8 cellular contexts compared by ENCODE assay signal in genomic region chr10:72087392-72087968, GRCh38. TPM values are rescaled to one million over a fixed set of nuclear protein-coding genes. Genes with fewer than 3 reads are reported as not detected.
DNase-seq lines count a peak whose midpoint lies in the region; ATAC-seq, FAIRE-seq and TF ChIP-seq lines count a peak whose summit lies in the region.

No MANE protein-coding gene starts in this region.

- H3K4me3 Mint-ChIP-seq in CD8-positive, alpha-beta memory T cell: peak overlapping the region; percentile 94 to 100 (median 99)

- no peak for TF ChIP-seq POLR2A in endothelial cell of umbilical vein (IDR thresholded peaks at IDR 0.05; ENCODE audit: low read depth, low read length)

- peak overlapping the region; percentile 93 to 99 (median 98) for H3K27ac Mint-ChIP-seq in CD8-positive, alpha-beta memory T cell

- H3K9me3 Mint-ChIP-seq in CD8-positive, alpha-beta memory T cell: peaks cover 0 to 4% (median 0%) of the 10 kb centered on the region in 5 donors

- peak overlapping the region; percentile 86 for H3K27ac ChIP-seq in CD8-positive, alpha-beta memory T cell (ENCODE audit: low read depth, low read length)
- no peak overlapping the region for H3K27ac ChIP-seq in endothelial cell of umbilical vein (ENCODE audit: insufficient read depth, low read depth, low read length)

- H3K36me3 Mint-ChIP-seq in CD8-positive, alpha-beta memory T cell: peaks cover 12 to 48% (median 20%) of the 10 kb centered on the region in 3 donors

- peak overlapping the region; percentile 70 for H2AFZ ChIP-seq in endothelial cell of umbilical vein (ENCODE audit: low read depth, low read length)
- peak overlapping the region; percentile 64 for H2AFZ ChIP-seq in neuron (ENCODE audit: low read depth, low read length)

- H3K79me2 ChIP-seq in endothelial cell of umbilical vein (ENCODE audit: control insufficient read depth, insufficient read depth, low read length): no peaks in the 10 kb centered on the region

- peak overlapping the region; percentile 22 for H3K9ac ChIP-seq in endothelial cell of umbilical vein (replicated peaks; ENCODE audit: extremely low read depth, insufficient read depth, low read length)

- H3K4me1 Mint-ChIP-seq in CD8-positive, alpha-beta memory T cell: peaks cover 61 to 69% (median 66%) of the 10 kb centered on the region in 3 donors

- no peak for ATAC-seq in GM18861 (IDR thresholded peaks at IDR 0.05; ENCODE audit: unreplicated experiment)
- no peak for ATAC-seq in HG03354 (IDR thresholded peaks at IDR 0.05; ENCODE audit: poor library complexity, severe bottlenecking, unreplicated experiment)

- TF ChIP-seq CTCF in endothelial cell of umbilical vein (IDR thresholded peaks at IDR 0.05; ENCODE audit: extremely low read depth in 1 of 2, insufficient read depth in 1 of 2, low read depth in 1 of 2, low read length in 2 of 2): no peak

- POLR2A ChIA-PET in CD8-positive, alpha-beta memory T cell (lab: Charles Lee): interaction anchor here (0.5 to 2.9 kb wide), 22 partner anchors 8 to 259 kb away, joined by 3 to 21 read pairs (median 4); partner anchors contain the start of genes ANAPC16 and ASCC1
- POLR2A ChIA-PET in endothelial cell of umbilical vein (lab: Charles Lee): no interaction called here

- no peaks in the 10 kb centered on the region for H3K9me1 ChIP-seq in endothelial cell of umbilical vein (replicated peaks; ENCODE audit: control insufficient read depth, extremely low read depth, insufficient read depth, low read length)

- H3K27me3 Mint-ChIP-seq in CD8-positive, alpha-beta memory T cell: peaks cover 0 to 14% of the 10 kb centered on the region in 2 donors

- H3K36me3 ChIP-seq in CD8-positive, alpha-beta memory T cell (ENCODE audit: insufficient read depth, low read length): peaks cover 14% of the 10 kb centered on the region
- H3K36me3 ChIP-seq in endothelial cell of umbilical vein (ENCODE audit: control insufficient read depth in 2 of 2, extremely low read depth in 1 of 2, insufficient read depth in 2 of 2, low read length in 2 of 2) (no peaks in the 10 kb centered on the region), neuron (ENCODE audit: insufficient read depth, low read length) (no peaks in the 10 kb centered on the region)

- BruUV-seq in endothelial cell of umbilical vein (replicated peaks; lab: Mats Ljungman, UMichigan): no TSS peak

- FAIRE-seq in endothelial cell of umbilical vein (lab: Jason Lieb, UNC): no peak

- H3K4me3 ChIP-seq in CD8-positive, alpha-beta memory T cell (ENCODE audit: low read length): peak overlapping the region; percentile 88
- H3K4me3 ChIP-seq in endothelial cell of umbilical vein (replicated peaks in 1 of 3; ENCODE audit: insufficient read depth in 1 of 3, low read depth in 1 of 3, low read length in 3 of 3): peak overlapping the region in 2 of 3 experiments; percentile 24 to 26
- H3K4me3 ChIP-seq in neuron (ENCODE audit: low read length): peak overlapping the region; percentile 48

- H3K4me1 ChIP-seq in CD8-positive, alpha-beta memory T cell (ENCODE audit: insufficient read depth, low read length): peaks cover 62% of the 10 kb centered on the region
- H3K4me1 ChIP-seq in endothelial cell of umbilical vein (ENCODE audit: control insufficient read depth, extremely low read depth, insufficient read depth, low read length) (peaks cover 9% of the 10 kb centered on the region), neuron (ENCODE audit: insufficient read depth, low read length) (peaks cover 26% of the 10 kb centered on the region)

- intact Hi-C loops in endothelial cell of umbilical vein (cut with micrococcal nuclease): no loop called here

- peak overlapping the region; percentile 40 for H3K4me2 ChIP-seq in endothelial cell of umbilical vein (ENCODE audit: insufficient read depth, low read length)

- CTCF ChIA-PET in CD8-positive, alpha-beta memory T cell (lab: Charles Lee): interaction anchor here (0.8 to 5.5 kb wide), 14 partner anchors 8 to 249 kb away, joined by 3 to 25 read pairs (median 4); partner anchors contain the start of genes ANAPC16 and ASCC1
- CTCF ChIA-PET in endothelial cell of umbilical vein (lab: Charles Lee): interaction anchor here (0.7 to 1.8 kb wide), 4 partner anchors 16 to 191 kb away, joined by 3 to 9 read pairs (median 5); no protein-coding TSS in a partner anchor

- dilution Hi-C loops in endothelial cell of umbilical vein (cut with MboI; ENCODE audit: extremely low pct_ligation_motif_present, low sequenced_read_pairs): no loop called here

- DNase-seq in CD8-positive, alpha-beta memory T cell: peak in 3 of 5 donors; percentile 51 to 72 (median 58)
- DNase-seq in activated CD4-positive, alpha-beta T cell treated with anti-CD3 and anti-CD28 coated beads for 1 hour: peak; percentile 34
- DNase-seq in endothelial cell of umbilical vein (ENCODE audit: low read depth, low spot score) (no peak), NCI-H82 (lab: John Stamatoyannopoulos, UW) (no peak), NCI-H1092 (lab: John Stamatoyannopoulos, UW) (no peak)

- no peaks in the 10 kb centered on the region for H3K27me3 ChIP-seq in CD8-positive, alpha-beta memory T cell (ENCODE audit: insufficient read depth, low read length, poor library complexity, severe bottlenecking)
- H3K27me3 ChIP-seq in endothelial cell of umbilical vein (ENCODE audit: control insufficient read depth in 2 of 2, insufficient read depth in 2 of 2, low read length in 2 of 2) (peaks cover 19 to 25% of the 10 kb centered on the region in 2 experiments), neuron (ENCODE audit: insufficient read depth, low read length) (peaks cover 30% of the 10 kb centered on the region)

- no peaks in the 10 kb centered on the region for H4K20me1 ChIP-seq in endothelial cell of umbilical vein (replicated peaks; ENCODE audit: control insufficient read depth, extremely low read depth, insufficient read depth, low read length)

- H3K9me3 ChIP-seq in CD8-positive, alpha-beta memory T cell (ENCODE audit: low read length): no peaks in the 10 kb centered on the region
- no peaks in the 10 kb centered on the region for H3K9me3 ChIP-seq in endothelial cell of umbilical vein (replicated peaks; ENCODE audit: control insufficient read depth, insufficient read depth, low read length)
- H3K9me3 ChIP-seq in neuron (ENCODE audit: low read length): no peaks in the 10 kb centered on the region

TF ChIP-seq in endothelial cell of umbilical vein, 7 proteins besides CTCF, POLR2A, EP300 and RAD21:
- TF ChIP-seq MAX (IDR thresholded peaks at IDR 0.05; ENCODE audit: insufficient read depth, insufficient read length) (no peak), EZH2 (IDR thresholded peaks at IDR 0.05; ENCODE audit: borderline replicate concordance, low read depth, low read length, severe bottlenecking) (peak; percentile 76), JUN (IDR thresholded peaks at IDR 0.05; ENCODE audit: borderline replicate concordance, insufficient read depth, insufficient read length, low read depth) (no peak), MYC (IDR thresholded peaks at IDR 0.05; ENCODE audit: low read depth, low read length) (no peak), GATA2 (IDR thresholded peaks at IDR 0.05; ENCODE audit: insufficient read depth, insufficient read length, low read depth, low read length) (no peak)

RNA-seq across cellular contexts. Expression of gene SPOCK2, which starts 0.9 kb away (rescaled TPM):
- 10 to 100 TPM; 63.0 to 69.2 TPM for total RNA-seq in CD8-positive, alpha-beta memory T cell
- 202 TPM for polyA plus RNA-seq in CD8-positive, alpha-beta memory T cell
- total RNA-seq in endothelial cell of umbilical vein: 0.67 and 1.1 TPM in 2 replicates
- 0.40 and 0.43 TPM in 2 replicates for polyA plus RNA-seq in endothelial cell of umbilical vein
- 0.26 and 0.35 TPM in 2 replicates for polyA plus RNA-seq in endothelial cell of umbilical vein (2011; cell fraction: cytosol; rRNA removed)
- polyA plus RNA-seq in endothelial cell of umbilical vein (2011; cell fraction: nucleus; rRNA removed): 0.42 and 0.73 TPM in 2 replicates
- 0.08 and 0.31 TPM in 2 replicates for polyA plus RNA-seq in endothelial cell of umbilical vein (2012)
- polyA minus RNA-seq in endothelial cell of umbilical vein: 0.15 and 0.23 TPM in 2 replicates
- 0.72 TPM for polyA minus RNA-seq in endothelial cell of umbilical vein (2011; cell fraction: cytosol; rRNA and poly(A)+ RNA removed)
- polyA minus RNA-seq in endothelial cell of umbilical vein (2011; cell fraction: nucleus; rRNA and poly(A)+ RNA removed): 0.63 and 2.2 TPM in 2 replicates

Comparison
In these comparisons a context has a peak if more than half of its experiments do, and no peak if none do; other contexts are left out.
1. DNase-seq: peak in CD8-positive, alpha-beta memory T cell (3 of 5) and activated CD4-positive, alpha-beta T cell treated with anti-CD3 and anti-CD28 coated beads for 1 hour (single experiment); none in endothelial cell of umbilical vein (single experiment), NCI-H82 (single experiment) and NCI-H1092 (single experiment).
2. H3K4me3 ChIP-seq: peak in every context shown above with its lines; median percentile 88 in CD8-positive, alpha-beta memory T cell; 48 in neuron; 25 in endothelial cell of umbilical vein.
3. RNA of gene SPOCK2, which starts 0.9 kb away (total RNA-seq): 63.0 to 69.2 TPM in CD8-positive, alpha-beta memory T cell; 0.67 to 1.1 TPM in endothelial cell of umbilical vein; every median in the first group is over 10 times any median in the second.